ENCODE assay signal across 8 cellular contexts in genomic region chr11:66857234-66857926, GRCh38.
DNase-seq lines count a peak whose midpoint lies in the region; ATAC-seq and TF ChIP-seq lines count a peak whose summit lies in the region.

No MANE protein-coding gene starts in this region.

- peak overlapping the region; percentile 58 for H3K4me3 ChIP-seq in fibroblast of mammary gland (ENCODE audit: control insufficient read depth, low read depth, low read length)
- peak overlapping the region; percentile 27 to 71 (median 67) for H3K4me3 ChIP-seq in skin epidermis

- no peak for TF ChIP-seq CTCF in RWPE1 (conservative IDR thresholded peaks at IDR 0.05; ENCODE audit: low read depth)
- no peak for TF ChIP-seq CTCF in fibroblast of mammary gland (conservative IDR thresholded peaks at IDR 0.05; ENCODE audit: control insufficient read depth, insufficient read depth, low read depth, low read length)

- peak overlapping the region; percentile 63 for H3K27ac Mint-ChIP-seq in activated T-cell treated with anti-CD3 and anti-CD28 coated beads, Interleukin-2, amount 50 U/mL, for 24 hours

- H3K27ac ChIP-seq in RWPE1 (peak overlapping the region; percentile 94), skin epidermis (peak overlapping the region in 17 of 21 experiments; percentile 6 to 92 (median 69))

- ATAC-seq in GM18858 (IDR thresholded peaks at IDR 0.05; ENCODE audit: unreplicated experiment), result no peak

- no peaks in the 10 kb centered on the region for H3K27me3 Mint-ChIP-seq in activated T-cell treated with anti-CD3 and anti-CD28 coated beads, Interleukin-2, amount 50 U/mL, for 24 hours

- H3K4me3 Mint-ChIP-seq in activated T-cell treated with anti-CD3 and anti-CD28 coated beads, Interleukin-2, amount 50 U/mL, for 24 hours, result peak overlapping the region; percentile 81

- DNase-seq in activated T-cell treated with anti-CD3 and anti-CD28 coated beads, Interleukin-2, amount 50 U/mL, for 24 hours, result peak; percentile 44
- no peak for DNase-seq in activated T-cell treated with anti-CD3 and anti-CD28 coated beads, Interleukin-2, amount 50 U/mL, for 48 hours
- DNase-seq in RWPE1 (ENCODE audit: low spot score), result peak; percentile 27
- no peak for DNase-seq in fibroblast of mammary gland (ENCODE audit: low read depth)
- no peak for DNase-seq in stimulated activated CD4-positive, alpha-beta T cell treated with anti-CD3 and anti-CD28 coated beads, Interleukin-2, amount 100 ng/mL, for 24 hours
- no peak for DNase-seq in activated gamma-delta T cell (lab: John Stamatoyannopoulos, UW)

- POLR2A ChIA-PET in RWPE1 (lab: Yijun Ruan, JAX; ENCODE audit: low non-redundant PET), result no interaction called here

- peaks cover 9% of the 10 kb centered on the region for H3K36me3 Mint-ChIP-seq in activated T-cell treated with anti-CD3 and anti-CD28 coated beads, Interleukin-2, amount 50 U/mL, for 24 hours (ENCODE audit: low read depth)

- H3K9me3 Mint-ChIP-seq in activated T-cell treated with anti-CD3 and anti-CD28 coated beads, Interleukin-2, amount 50 U/mL, for 24 hours, result no peaks in the 10 kb centered on the region

- peaks cover 4% of the 10 kb centered on the region for H3K4me1 Mint-ChIP-seq in activated T-cell treated with anti-CD3 and anti-CD28 coated beads, Interleukin-2, amount 50 U/mL, for 24 hours (ENCODE audit: low read depth)

- CTCF ChIA-PET in RWPE1 (lab: Yijun Ruan, JAX), result no interaction called here

Comparison
In these comparisons a context has a peak if more than half of its experiments do, and no peak if none do; other contexts are left out.
1. DNase-seq: peak in activated T-cell treated with anti-CD3 and anti-CD28 coated beads, Interleukin-2, amount 50 U/mL, for 24 hours (single experiment) and RWPE1 (single experiment); none in activated T-cell treated with anti-CD3 and anti-CD28 coated beads, Interleukin-2, amount 50 U/mL, for 48 hours (0 of 2), fibroblast of mammary gland (single experiment), stimulated activated CD4-positive, alpha-beta T cell treated with anti-CD3 and anti-CD28 coated beads, Interleukin-2, amount 100 ng/mL, for 24 hours (0 of 2) and activated gamma-delta T cell (single experiment).